13 cellular contexts compared by ENCODE assay signal in the genomic region with DNA sequence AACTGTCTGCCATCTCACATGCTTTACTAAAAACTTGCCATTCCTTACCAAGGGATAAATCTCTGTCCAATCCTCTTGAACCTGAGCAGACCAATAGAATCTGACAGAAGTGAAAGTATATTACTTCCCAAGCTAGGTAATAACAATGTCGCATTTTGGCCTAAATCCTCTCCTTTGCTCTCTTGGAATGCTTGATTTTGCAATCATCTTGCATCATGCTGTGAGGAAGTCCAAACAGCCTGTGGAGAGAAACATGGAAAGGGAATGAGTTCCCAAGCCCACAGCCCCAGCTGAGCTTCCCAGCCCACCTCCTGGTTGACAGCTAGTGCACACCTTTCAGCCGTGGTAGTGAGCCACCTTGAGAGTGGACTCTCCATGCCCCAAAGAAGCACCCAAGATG.
DNase-seq lines count a peak whose midpoint lies in the region; ATAC-seq and TF ChIP-seq lines count a peak whose summit lies in the region.
"Had no signal": no experiment of that assay in that cellular context is flagged by ENCODE, and none has a peak within 500 bp of the region (broad histone marks: within the 10 kb centered on the region; RNA-seq: fewer than 3 reads in every experiment).

No MANE protein-coding gene starts in this region.

- WGBS in mesendoderm (ENCODE audit: extremely low coverage, insufficient coverage, low lambda C conversion rate): no CpG with 5 or more reads among the region's 2 CpGs

- no peak overlapping the region for H2BK120ac ChIP-seq in mesendoderm (ENCODE audit: low read depth, low read length)

- no peaks in the 10 kb centered on the region for H3K9me3 ChIP-seq in HCT116 (ENCODE audit: control insufficient read depth in 1 of 2, insufficient read depth in 1 of 2, low read depth in 1 of 2, low read length in 2 of 2)
- H3K9me3 ChIP-seq in PC-9 (ENCODE audit: insufficient read depth, low read depth): no peaks in the 10 kb centered on the region

- H3K9ac ChIP-seq in HCT116 (ENCODE audit: low read length): no peak overlapping the region
- no peak overlapping the region for H3K9ac ChIP-seq in mesendoderm (ENCODE audit: low read length)

- no peak for TF ChIP-seq POLR2A in HCT116 (IDR thresholded peaks at IDR 0.05; ENCODE audit: borderline replicate concordance, extremely low read depth, insufficient read depth, insufficient read length)

- no peak for TF ChIP-seq RAD21 in HCT116 (IDR thresholded peaks at IDR 0.05; ENCODE audit: low read depth)

- intact Hi-C loops in HCT116 (cut with micrococcal nuclease): no loop called here
- intact Hi-C loops in PC-9 (cut with micrococcal nuclease; ENCODE audit: unreplicated experiment): no loop called here

- H3K36me3 ChIP-seq in HCT116 (ENCODE audit: control insufficient read depth in 1 of 2, insufficient read depth in 2 of 2, low read length in 2 of 2) (no peaks in the 10 kb centered on the region), mesendoderm (ENCODE audit: control insufficient read depth, insufficient read depth, low read length) (no peaks in the 10 kb centered on the region), PC-9 (ENCODE audit: low read depth) (no peaks in the 10 kb centered on the region)

- no peak overlapping the region for H3K27ac ChIP-seq in HCT116 (ENCODE audit: low read depth, low read length)
- no peak overlapping the region for H3K27ac ChIP-seq in mesendoderm (ENCODE audit: low read depth, low read length)
- no peak overlapping the region for H3K27ac ChIP-seq in PC-9
- H3K27ac ChIP-seq: C4-2B had no signal

- RAD21 ChIA-PET in HCT116 (lab: Charles Lee; ENCODE audit: low non-redundant PET in 1 of 2, low total read pairs in 2 of 2, uncharacterized antibody in 2 of 2, unreplicated experiment in 2 of 2): no interaction called here

- H3F3A ChIP-seq in PC-9 (ENCODE audit: insufficient read depth, low read depth): no peaks in the 10 kb centered on the region

- H4K8ac ChIP-seq in mesendoderm (ENCODE audit: low read depth, low read length): no peak overlapping the region

- H3K4me1 ChIP-seq in HCT116 (ENCODE audit: control insufficient read depth in 1 of 2, insufficient read depth in 2 of 2, low read length in 2 of 2): no peaks in the 10 kb centered on the region
- no peaks in the 10 kb centered on the region for H3K4me1 ChIP-seq in mesendoderm (ENCODE audit: control insufficient read depth, low read depth, low read length)
- no peaks in the 10 kb centered on the region for H3K4me1 ChIP-seq in PC-9 (replicated peaks; ENCODE audit: insufficient read depth)

- H3K27me3 ChIP-seq in HCT116 (ENCODE audit: insufficient read depth, low read length) (peaks cover 34% of the 10 kb centered on the region; the same call in 1 of the 2 replicates), mesendoderm (ENCODE audit: insufficient read depth, low read length, poor library complexity) (no peaks in the 10 kb centered on the region), PC-9 (ENCODE audit: insufficient read depth, low read depth) (no peaks in the 10 kb centered on the region)

- H2BK5ac ChIP-seq in mesendoderm (ENCODE audit: low read length): no peak overlapping the region

- no peak for TF ChIP-seq CTCF in HCT116 (IDR thresholded peaks at IDR 0.05 in 2 of 3, conservative IDR thresholded peaks at IDR 0.05 in 1 of 3; ENCODE audit: borderline replicate concordance in 1 of 3, insufficient read depth in 1 of 3, low read depth in 2 of 3, low read length in 2 of 3)
- no peak for TF ChIP-seq CTCF in astrocyte of the cerebellum (IDR thresholded peaks at IDR 0.05; ENCODE audit: low read depth, low read length, missing control alignments)
- TF ChIP-seq CTCF in fibroblast of mammary gland (conservative IDR thresholded peaks at IDR 0.05; ENCODE audit: control insufficient read depth, insufficient read depth, low read depth, low read length): no peak
- no peak for TF ChIP-seq CTCF in PC-9 (conservative IDR thresholded peaks at IDR 0.05)

- no peaks in the 10 kb centered on the region for H3K79me1 ChIP-seq in mesendoderm (ENCODE audit: low read length)

- H3K4me2 ChIP-seq in HCT116 (ENCODE audit: low read length) (no peak overlapping the region), mesendoderm (ENCODE audit: low read length) (no peak overlapping the region), PC-9 (no peak overlapping the region)

- no peak overlapping the region for H3K18ac ChIP-seq in mesendoderm (ENCODE audit: low read length)

- H3K4me3 ChIP-seq in HCT116 (replicated peaks in 1 of 2; ENCODE audit: low read depth in 1 of 2, low read length in 2 of 2) (no peak overlapping the region), astrocyte of the cerebellum (ENCODE audit: low read depth, low read length) (no peak overlapping the region), fibroblast of mammary gland (ENCODE audit: control insufficient read depth, low read depth, low read length) (no peak overlapping the region), mesendoderm (ENCODE audit: low read length) (no peak overlapping the region), PC-9 (no peak overlapping the region)

- H2AFZ ChIP-seq in HCT116 (ENCODE audit: low read depth, low read length, poor library complexity, severe bottlenecking): no peak overlapping the region
- no peak overlapping the region for H2AFZ ChIP-seq in PC-9

- no peak overlapping the region for H2AK5ac ChIP-seq in mesendoderm (ENCODE audit: low read length)

- no peak overlapping the region for H2BK15ac ChIP-seq in mesendoderm (replicated peaks; ENCODE audit: low read depth)

- H3K56ac ChIP-seq in mesendoderm (ENCODE audit: low read length): no peak overlapping the region

- no peaks in the 10 kb centered on the region for H4K20me1 ChIP-seq in HCT116 (ENCODE audit: insufficient read depth)
- H4K20me1 ChIP-seq in PC-9 (ENCODE audit: insufficient read depth): no peaks in the 10 kb centered on the region

- BruUV-seq in HCT116 (replicated peaks; lab: Mats Ljungman, UMichigan): no TSS peak
- BruUV-seq in PC-9 (replicated peaks; lab: Mats Ljungman, UMichigan): no TSS peak

- no peak for ATAC-seq in HCT116
- no peak for ATAC-seq in GM19463 (IDR thresholded peaks at IDR 0.05; ENCODE audit: unreplicated experiment)
- ATAC-seq: PC-3 had no signal

- no peak overlapping the region for H4K5ac ChIP-seq in mesendoderm (ENCODE audit: low read length)

- H3K9me2 ChIP-seq in HCT116 (ENCODE audit: insufficient read depth) (no peaks in the 10 kb centered on the region), PC-9 (ENCODE audit: insufficient read depth) (no peaks in the 10 kb centered on the region)

- no peak overlapping the region for H3K4ac ChIP-seq in mesendoderm (ENCODE audit: low read depth, low read length)

- CTCF ChIA-PET in HCT116 (lab: Charles Lee) (interaction anchor here (1.3 kb wide), 1 partner anchor 412 kb away, joined by 3 read pairs; no protein-coding TSS in a partner anchor), PC-9 (lab: Charles Lee) (no interaction called here)

- H3K79me2 ChIP-seq in HCT116 (ENCODE audit: insufficient read depth, low read length) (no peaks in the 10 kb centered on the region), mesendoderm (ENCODE audit: control insufficient read depth, insufficient read depth, low read length) (no peaks in the 10 kb centered on the region), PC-9 (ENCODE audit: low read depth) (no peaks in the 10 kb centered on the region)

- POLR2A ChIA-PET in HCT116 (lab: Charles Lee): no interaction called here
- POLR2A ChIA-PET in PC-9 (lab: Charles Lee; ENCODE audit: unreplicated experiment): no interaction called here

- no peak overlapping the region for H3K23ac ChIP-seq in mesendoderm (ENCODE audit: low read length)

- DNase-seq in HCT116 (ENCODE audit: low read depth, low spot score) (no peak), astrocyte of the cerebellum (ENCODE audit: low read depth) (peak; percentile 13), fibroblast of mammary gland (ENCODE audit: low read depth) (peak; percentile 26), mesendoderm (peak; percentile 46), PC-9 (no peak)
- DNase-seq in activated T-cell treated with anti-CD3 and anti-CD28 coated beads, Interleukin-2, amount 50 U/mL, for 1 hour: no peak
- DNase-seq in activated naive CD4-positive, alpha-beta T cell (lab: John Stamatoyannopoulos, UW): no peak
- DNase-seq: DMS153, NCI-H146, NCI-H345, PC-3 had no signal

- in situ Hi-C loops in astrocyte of the cerebellum (cut with HindIII; ENCODE audit: low sequenced_read_pairs): no loop called here

TF ChIP-seq in HCT116, 20 proteins besides CTCF, POLR2A, EP300 and RAD21:
- TF ChIP-seq EZH2phosphoT487 (IDR thresholded peaks at IDR 0.05; ENCODE audit: borderline replicate concordance): no peak
- TF ChIP-seq SIN3A (IDR thresholded peaks at IDR 0.05; ENCODE audit: low read depth): no peak
- 0 out of 2 replicates have a peak, but pooled peaks have one; percentile 32 for TF ChIP-seq CEBPB (IDR thresholded peaks at IDR 0.05; ENCODE audit: low read depth)

Comparison
In these comparisons a context has a peak if more than half of its experiments do, and no peak if none do; other contexts are left out.
1. DNase-seq: peak in astrocyte of the cerebellum (single experiment), fibroblast of mammary gland (single experiment) and mesendoderm (single experiment); none in HCT116 (single experiment), activated T-cell treated with anti-CD3 and anti-CD28 coated beads, Interleukin-2, amount 50 U/mL, for 1 hour (single experiment), PC-9 (0 of 2) and activated naive CD4-positive, alpha-beta T cell (0 of 4).